Comparison of ENCODE assay signal across 22 cellular contexts in the genomic region with DNA sequence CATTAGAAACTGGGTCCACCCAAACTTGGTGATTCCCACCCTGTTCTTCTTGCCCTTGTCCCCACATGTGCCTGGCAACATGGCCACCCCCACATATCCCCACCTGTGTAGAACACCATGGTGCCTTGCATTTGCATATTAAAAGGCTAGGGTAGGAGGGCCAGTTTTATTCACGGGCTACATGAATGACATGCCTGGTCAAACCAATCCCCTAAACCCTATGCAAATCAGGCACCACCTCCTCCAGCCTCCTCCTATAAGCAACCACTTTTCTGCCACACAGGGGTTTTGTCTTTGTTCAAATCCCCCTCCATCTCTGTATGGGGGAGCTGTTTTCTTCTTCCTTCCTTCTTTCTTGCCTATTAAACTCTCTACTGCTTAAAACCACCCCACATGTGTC.
"Had no signal": no experiment of that assay in that cellular context is flagged by ENCODE, and none has a peak within 500 bp of the region (broad histone marks: within the 10 kb centered on the region; RNA-seq: fewer than 3 reads in every experiment).

No MANE protein-coding gene starts in this region.

- FAIRE-seq: keratinocyte had no signal

- H3K4me3 Mint-ChIP-seq: naive thymus-derived CD8-positive, alpha-beta T cell; nephron progenitor cell; stimulated activated effector memory CD8-positive, alpha-beta T cell treated with anti-CD3 and anti-CD28 coated beads, Interleukin-12 subunit alpha, Interleukin-12 subunit beta, amount 100 ng/mL, for 72 hours had no signal

- H3K27me3 ChIP-seq: gastrocnemius medialis, ovary, sigmoid colon, stomach, thyroid gland had no signal

- H3K4me1 Mint-ChIP-seq: nephron progenitor cell had no signal

- H3K27ac ChIP-seq: epithelial cell of prostate, gastrocnemius medialis, lower lobe of right lung, ovary, psoas muscle, sigmoid colon, stomach, thyroid gland had no signal

- H3K9me3 ChIP-seq: gastrocnemius medialis, lower lobe of right lung, ovary, psoas muscle, sigmoid colon, stomach, thyroid gland had no signal

- DNase-seq: cortex of kidney; foreskin fibroblast; gastrocnemius medialis; left ventricle myocardium superior; lower lobe of right lung; naive thymus-derived CD8-positive, alpha-beta T cell; nephron progenitor cell; occipital lobe; ovary; posterior cingulate gyrus; psoas muscle; right cardiac atrium; sigmoid colon; stimulated activated CD4-positive, alpha-beta T cell treated with anti-CD3 and anti-CD28 coated beads, Interleukin-2, amount 100 ng/mL, for 24 hours; stimulated activated CD4-positive, alpha-beta T cell treated with anti-CD3 and anti-CD28 coated beads, Interleukin-4, amount 100 ng/mL, for 24 hours; stimulated activated naive CD4-positive, alpha-beta T cell treated with Interleukin-2 at 50 U/mL for 16 hours; stomach; thyroid gland had no signal

- H3K4me3 ChIP-seq: gastrocnemius medialis, lower lobe of right lung, ovary, psoas muscle, sigmoid colon, stomach, thyroid gland had no signal

- H3K9me3 Mint-ChIP-seq: naive thymus-derived CD8-positive, alpha-beta T cell; nephron progenitor cell; stimulated activated effector memory CD8-positive, alpha-beta T cell treated with anti-CD3 and anti-CD28 coated beads, Interleukin-12 subunit alpha, Interleukin-12 subunit beta, amount 100 ng/mL, for 72 hours had no signal

- H3K27ac Mint-ChIP-seq: nephron progenitor cell; stimulated activated effector memory CD8-positive, alpha-beta T cell treated with anti-CD3 and anti-CD28 coated beads, Interleukin-12 subunit alpha, Interleukin-12 subunit beta, amount 100 ng/mL, for 72 hours had no signal

- H3K36me3 Mint-ChIP-seq: naive thymus-derived CD8-positive, alpha-beta T cell; stimulated activated effector memory CD8-positive, alpha-beta T cell treated with anti-CD3 and anti-CD28 coated beads, Interleukin-12 subunit alpha, Interleukin-12 subunit beta, amount 100 ng/mL, for 72 hours had no signal

- H3K36me3 ChIP-seq: gastrocnemius medialis, lower lobe of right lung, ovary, sigmoid colon, stomach, thyroid gland had no signal

- ATAC-seq: esophagus mucosa; gastrocnemius medialis; left ventricle myocardium superior; lower lobe of right lung; naive thymus-derived CD8-positive, alpha-beta T cell; psoas muscle; right cardiac atrium; stimulated activated effector memory CD8-positive, alpha-beta T cell treated with anti-CD3 and anti-CD28 coated beads, Interleukin-12 subunit alpha, Interleukin-12 subunit beta, amount 100 ng/mL, for 72 hours had no signal

- H3K4me1 ChIP-seq: gastrocnemius medialis, lower lobe of right lung, psoas muscle had no signal
